In the genomic region with DNA sequence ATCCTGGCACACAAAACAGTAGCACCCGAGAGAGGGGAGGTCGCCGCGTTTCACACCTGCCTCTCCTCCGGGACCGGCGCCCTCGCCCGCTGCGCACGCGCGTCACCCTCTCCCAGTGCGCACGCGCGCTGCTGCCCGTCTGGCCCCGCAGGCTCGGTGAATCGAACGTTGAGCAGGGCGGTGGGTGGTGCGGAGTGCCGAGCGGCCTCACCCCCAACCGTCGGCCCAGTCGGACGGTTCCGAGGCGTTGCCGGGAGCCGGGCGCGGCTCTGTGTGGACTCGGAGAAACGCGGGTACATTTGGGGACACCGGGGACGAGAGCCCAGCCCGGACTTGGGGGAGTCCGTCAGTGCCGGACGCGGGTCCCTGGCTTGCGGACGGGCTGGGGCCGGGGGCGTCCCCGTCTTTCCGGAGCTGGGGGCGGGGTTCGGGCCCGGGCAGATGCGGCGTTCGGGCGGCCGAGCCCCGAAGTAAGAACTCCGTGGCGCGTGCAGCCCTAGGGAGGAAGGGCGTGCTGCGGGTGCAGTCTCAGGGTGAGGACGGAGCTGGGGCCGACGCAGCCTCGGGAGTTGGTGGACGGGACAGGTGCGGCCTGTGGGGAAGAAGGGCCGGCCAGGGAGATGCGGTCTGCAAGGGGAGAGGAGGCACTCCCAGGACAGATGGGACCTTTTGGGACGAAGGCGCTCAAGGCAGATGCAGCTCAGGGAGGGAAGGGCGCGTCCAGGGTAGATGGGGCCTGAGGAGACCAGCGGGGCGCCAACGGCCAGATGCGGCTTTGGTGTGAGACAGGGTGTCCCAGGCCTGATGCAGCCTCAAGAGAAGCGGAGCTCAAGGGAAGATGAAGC, we compare ENCODE assay signal across 8 cellular contexts. TPM values are rescaled to one million over a fixed set of nuclear protein-coding genes. Genes with fewer than 3 reads are reported as not detected.
DNase-seq lines count a peak whose midpoint lies in the region; ATAC-seq and TF ChIP-seq lines count a peak whose summit lies in the region.

A gene with protein sequence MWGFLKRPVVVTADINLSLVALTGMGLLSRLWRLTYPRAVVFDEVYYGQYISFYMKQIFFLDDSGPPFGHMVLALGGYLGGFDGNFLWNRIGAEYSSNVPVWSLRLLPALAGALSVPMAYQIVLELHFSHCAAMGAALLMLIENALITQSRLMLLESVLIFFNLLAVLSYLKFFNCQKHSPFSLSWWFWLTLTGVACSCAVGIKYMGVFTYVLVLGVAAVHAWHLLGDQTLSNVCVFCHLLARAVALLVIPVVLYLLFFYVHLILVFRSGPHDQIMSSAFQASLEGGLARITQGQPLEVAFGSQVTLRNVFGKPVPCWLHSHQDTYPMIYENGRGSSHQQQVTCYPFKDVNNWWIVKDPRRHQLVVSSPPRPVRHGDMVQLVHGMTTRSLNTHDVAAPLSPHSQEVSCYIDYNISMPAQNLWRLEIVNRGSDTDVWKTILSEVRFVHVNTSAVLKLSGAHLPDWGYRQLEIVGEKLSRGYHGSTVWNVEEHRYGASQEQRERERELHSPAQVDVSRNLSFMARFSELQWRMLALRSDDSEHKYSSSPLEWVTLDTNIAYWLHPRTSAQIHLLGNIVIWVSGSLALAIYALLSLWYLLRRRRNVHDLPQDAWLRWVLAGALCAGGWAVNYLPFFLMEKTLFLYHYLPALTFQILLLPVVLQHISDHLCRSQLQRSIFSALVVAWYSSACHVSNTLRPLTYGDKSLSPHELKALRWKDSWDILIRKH (plus strand): TSS at position 138 of the 845 bp plus-strand sequence. CDS start 1,301 bp downstream, outside the sequence.

- H3K36me3 ChIP-seq in RWPE2 (ENCODE audit: low read depth) (peaks cover 20% of the 10 kb centered on the region), neural cell (ENCODE audit: insufficient read depth, low read length) (no peaks in the 10 kb centered on the region)

- H3F3A ChIP-seq in neural cell (ENCODE audit: insufficient read depth, low read length, poor library complexity, severe bottlenecking), result no peaks in the 10 kb centered on the region

- TF ChIP-seq RAD21 in neural cell (conservative IDR thresholded peaks at IDR 0.05), result peak; percentile 43

- no peaks in the 10 kb centered on the region for H4K20me1 ChIP-seq in neural cell (ENCODE audit: insufficient read depth)

- peak; percentile 42 for TF ChIP-seq EP300 in neural cell (conservative IDR thresholded peaks at IDR 0.05; ENCODE audit: poor library complexity, severe bottlenecking)

- H3K9me3 ChIP-seq in RWPE2 (ENCODE audit: severe bottlenecking) (no peaks in the 10 kb centered on the region), neural cell (ENCODE audit: low read length) (no peaks in the 10 kb centered on the region)

- H3K27me3 Mint-ChIP-seq in stimulated activated naive CD8-positive, alpha-beta T cell treated with anti-CD3 and anti-CD28 coated beads, Interleukin-15, amount 100 ng/mL, for 72 hours, result no peaks in the 10 kb centered on the region

- H3K4me1 ChIP-seq in RWPE2 (ENCODE audit: insufficient read depth, poor library complexity, severe bottlenecking), result no peaks in the 10 kb centered on the region

- H2AFZ ChIP-seq in neural cell (ENCODE audit: low read depth, low read length), result peak within 1 kb of the TSS; percentile 75

- H3K27ac ChIP-seq in RWPE2 (ENCODE audit: poor library complexity, severe bottlenecking) (peak within 1 kb of the TSS; percentile 4), neural cell (ENCODE audit: low read length) (peak within 1 kb of the TSS; percentile 60)

- peaks cover 13% of the 10 kb centered on the region for H3K79me2 ChIP-seq in neural cell (replicated peaks; ENCODE audit: insufficient read depth, low read length)

- H3K4me3 Mint-ChIP-seq in stimulated activated naive CD8-positive, alpha-beta T cell treated with anti-CD3 and anti-CD28 coated beads, Interleukin-15, amount 100 ng/mL, for 72 hours, result peak within 1 kb of the TSS; percentile 93 to 95

- peak within 1 kb of the TSS; percentile 93 to 98 for H3K27ac Mint-ChIP-seq in stimulated activated naive CD8-positive, alpha-beta T cell treated with anti-CD3 and anti-CD28 coated beads, Interleukin-15, amount 100 ng/mL, for 72 hours

- no peaks in the 10 kb centered on the region for H3K9me2 ChIP-seq in neural cell (ENCODE audit: insufficient read depth, low read length)

- TF ChIP-seq CTCF in RWPE2 (IDR thresholded peaks at IDR 0.05; ENCODE audit: poor library complexity, severe bottlenecking) (no peak), fibroblast of villous mesenchyme (IDR thresholded peaks at IDR 0.05; ENCODE audit: insufficient read depth, low read depth, low read length) (no peak), neural cell (IDR thresholded peaks at IDR 0.05; ENCODE audit: poor library complexity, severe bottlenecking) (peak; percentile 24)

- peak within 1 kb of the TSS; percentile 84 for H3K9ac ChIP-seq in neural cell (ENCODE audit: low read length)

- no peaks in the 10 kb centered on the region for H3K9me3 Mint-ChIP-seq in stimulated activated naive CD8-positive, alpha-beta T cell treated with anti-CD3 and anti-CD28 coated beads, Interleukin-15, amount 100 ng/mL, for 72 hours

- H3K4me3 ChIP-seq in RWPE2 (ENCODE audit: severe bottlenecking) (peak within 1 kb of the TSS; percentile 81), fibroblast of villous mesenchyme (ENCODE audit: low read depth, low read length) (peak within 1 kb of the TSS; percentile 88), neural cell (ENCODE audit: low read length) (peak within 1 kb of the TSS; percentile 90)

- DNase-seq in DMS53 (lab: John Stamatoyannopoulos, UW) (peak; percentile 94), LHCN-M2 (ENCODE audit: low read depth) (peak; percentile 78), RWPE2 (ENCODE audit: low spot score) (no peak), activated gamma-delta T cell (lab: John Stamatoyannopoulos, UW) (peak; percentile 83), fibroblast of villous mesenchyme (ENCODE audit: low read depth) (peak; percentile 77)
- peak; percentile 91 to 92 for DNase-seq in stimulated activated naive CD8-positive, alpha-beta T cell treated with anti-CD3 and anti-CD28 coated beads, Interleukin-15, amount 100 ng/mL, for 72 hours

- peak within 1 kb of the TSS; percentile 67 for H3K4me2 ChIP-seq in neural cell (ENCODE audit: low read length)

- peaks cover 73% of the 10 kb centered on the region for H3K4me1 Mint-ChIP-seq in stimulated activated naive CD8-positive, alpha-beta T cell treated with anti-CD3 and anti-CD28 coated beads, Interleukin-15, amount 100 ng/mL, for 72 hours

- ATAC-seq in GM21825 (IDR thresholded peaks at IDR 0.05; ENCODE audit: unreplicated experiment), result peak; percentile 70
- ATAC-seq in RWPE2 (ENCODE audit: low read depth), result peak; percentile 67
- ATAC-seq in stimulated activated naive CD8-positive, alpha-beta T cell treated with anti-CD3 and anti-CD28 coated beads, Interleukin-15, amount 100 ng/mL, for 72 hours, result peak; percentile 58

- no peaks in the 10 kb centered on the region for H3K27me3 ChIP-seq in RWPE2 (ENCODE audit: insufficient read depth, poor library complexity, severe bottlenecking)
- H3K27me3 ChIP-seq in neural cell (ENCODE audit: insufficient read depth, low read depth, low read length), result no peaks in the 10 kb centered on the region

TF ChIP-seq in neural cell, 6 proteins besides CTCF, POLR2A, EP300 and RAD21:
- TF ChIP-seq EZH2 (IDR thresholded peaks at IDR 0.05; ENCODE audit: borderline replicate concordance, insufficient read depth, low read length, poor library complexity, severe bottlenecking) (no peak), TAF1 (IDR thresholded peaks at IDR 0.05; ENCODE audit: low read depth) (peak; percentile 74), MXI1 (conservative IDR thresholded peaks at IDR 0.05; ENCODE audit: poor library complexity, severe bottlenecking) (peak; percentile 81), POLR2AphosphoS5 (IDR thresholded peaks at IDR 0.05) (peak; percentile 87), SMC3 (conservative IDR thresholded peaks at IDR 0.05; ENCODE audit: poor library complexity) (no peak)
- TF ChIP-seq, protein P1, sequence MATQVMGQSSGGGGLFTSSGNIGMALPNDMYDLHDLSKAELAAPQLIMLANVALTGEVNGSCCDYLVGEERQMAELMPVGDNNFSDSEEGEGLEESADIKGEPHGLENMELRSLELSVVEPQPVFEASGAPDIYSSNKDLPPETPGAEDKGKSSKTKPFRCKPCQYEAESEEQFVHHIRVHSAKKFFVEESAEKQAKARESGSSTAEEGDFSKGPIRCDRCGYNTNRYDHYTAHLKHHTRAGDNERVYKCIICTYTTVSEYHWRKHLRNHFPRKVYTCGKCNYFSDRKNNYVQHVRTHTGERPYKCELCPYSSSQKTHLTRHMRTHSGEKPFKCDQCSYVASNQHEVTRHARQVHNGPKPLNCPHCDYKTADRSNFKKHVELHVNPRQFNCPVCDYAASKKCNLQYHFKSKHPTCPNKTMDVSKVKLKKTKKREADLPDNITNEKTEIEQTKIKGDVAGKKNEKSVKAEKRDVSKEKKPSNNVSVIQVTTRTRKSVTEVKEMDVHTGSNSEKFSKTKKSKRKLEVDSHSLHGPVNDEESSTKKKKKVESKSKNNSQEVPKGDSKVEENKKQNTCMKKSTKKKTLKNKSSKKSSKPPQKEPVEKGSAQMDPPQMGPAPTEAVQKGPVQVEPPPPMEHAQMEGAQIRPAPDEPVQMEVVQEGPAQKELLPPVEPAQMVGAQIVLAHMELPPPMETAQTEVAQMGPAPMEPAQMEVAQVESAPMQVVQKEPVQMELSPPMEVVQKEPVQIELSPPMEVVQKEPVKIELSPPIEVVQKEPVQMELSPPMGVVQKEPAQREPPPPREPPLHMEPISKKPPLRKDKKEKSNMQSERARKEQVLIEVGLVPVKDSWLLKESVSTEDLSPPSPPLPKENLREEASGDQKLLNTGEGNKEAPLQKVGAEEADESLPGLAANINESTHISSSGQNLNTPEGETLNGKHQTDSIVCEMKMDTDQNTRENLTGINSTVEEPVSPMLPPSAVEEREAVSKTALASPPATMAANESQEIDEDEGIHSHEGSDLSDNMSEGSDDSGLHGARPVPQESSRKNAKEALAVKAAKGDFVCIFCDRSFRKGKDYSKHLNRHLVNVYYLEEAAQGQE (IDR thresholded peaks at IDR 0.05; ENCODE audit: borderline replicate concordance), result peak; percentile 0

RNA-seq across cellular contexts. Expression of the gene that starts here (rescaled TPM):
- 27.8 and 31.1 TPM in 2 replicates for total RNA-seq in LHCN-M2 (2014; rRNA removed)
- polyA plus RNA-seq in LHCN-M2 (2012), result 28.4 TPM
- total RNA-seq in fibroblast of villous mesenchyme, result 27.1 and 36.3 TPM in 2 replicates
- polyA plus RNA-seq in neural cell, result 131 and 155 TPM in 2 replicates
- polyA minus RNA-seq in neural cell, result 62.3 and 63.2 TPM in 2 replicates
